Comparison of ENCODE assay signal across 28 cellular contexts in the genomic region with DNA sequence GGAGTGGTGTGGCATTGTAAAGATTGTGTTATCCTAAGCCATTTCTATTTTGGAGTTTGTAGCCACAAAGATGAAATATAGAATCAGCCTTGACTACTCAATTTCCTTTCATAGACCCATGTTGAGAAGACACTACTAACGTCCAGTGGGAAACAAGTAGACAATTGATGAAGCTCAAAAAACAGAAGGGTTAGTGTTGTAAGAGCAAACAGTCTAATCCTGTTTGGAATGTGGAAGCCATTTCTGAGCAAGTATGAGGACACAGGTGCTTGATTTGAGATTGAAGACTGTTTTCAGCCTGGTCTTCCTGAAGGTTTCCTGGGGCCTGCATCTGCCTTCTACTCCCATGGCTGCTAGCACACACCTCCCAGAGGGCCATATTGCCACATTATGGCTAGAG.
"Had no signal": no experiment of that assay in that cellular context is flagged by ENCODE, and none has a peak within 500 bp of the region (broad histone marks: within the 10 kb centered on the region; RNA-seq: fewer than 3 reads in every experiment).

No MANE protein-coding gene starts in this region.

- H3K4me1 ChIP-seq: breast epithelium had no signal

- DNase-seq: activated CD4-positive, alpha-beta T cell treated with anti-CD3 and anti-CD28 coated beads, Interleukin-2, amount 10 ng/mL, durations not matched to agents 7 days and 5 days; activated CD4-positive, CD25-positive, alpha-beta regulatory T cell treated with anti-CD3 and anti-CD28 coated beads, Interleukin-2, amount 50 U/mL, for 72 hours; activated CD8-positive, alpha-beta T cell treated with anti-CD3 and anti-CD28 coated beads for 36 hours; activated naive CD4-positive, alpha-beta T cell; activated naive CD8-positive, alpha-beta T cell treated with anti-CD3 and anti-CD28 coated beads, Interleukin-2, amount 10 ng/mL, durations not matched to agents 7 days and 5 days; activated T-cell treated with anti-CD3 and anti-CD28 coated beads, Interleukin-2, amount 50 U/mL, for 1 hour; amniotic stem cell; dorsolateral prefrontal cortex; hypothalamus; left colon; retina; stimulated activated CD4-positive, alpha-beta T cell treated with anti-CD3 and anti-CD28 coated beads, Interleukin-2, amount 100 ng/mL, for 48 hours; stimulated activated CD8-positive, alpha-beta memory T cell treated with anti-CD3 and anti-CD28 coated beads, Interleukin-4, amount 100 ng/mL, for 48 hours; stimulated activated naive CD4-positive, alpha-beta T cell had no signal

- ATAC-seq: activated CD8-positive, alpha-beta T cell treated with anti-CD3 and anti-CD28 coated beads for 36 hours; activated T-helper 17 cell treated with anti-CD3 and anti-CD28 coated beads, Interleukin-2, amount 50 U/mL, for 72 hours; gastroesophageal sphincter; left colon had no signal

- H3K36me3 ChIP-seq: breast epithelium had no signal

- H3K27ac ChIP-seq: breast epithelium, dorsolateral prefrontal cortex, epithelial cell of prostate, gastroesophageal sphincter, thoracic aorta, vagina, VCaP had no signal

- H3K9me3 ChIP-seq: breast epithelium, gastroesophageal sphincter, thoracic aorta, vagina had no signal

- FAIRE-seq: colon, keratinocyte had no signal

- H3K27me3 Mint-ChIP-seq: activated CD4-positive, alpha-beta T cell treated with anti-CD3 and anti-CD28 coated beads, Interleukin-2, amount 10 ng/mL, durations not matched to agents 7 days and 5 days; activated CD8-positive, alpha-beta T cell treated with anti-CD3 and anti-CD28 coated beads for 36 hours; activated naive CD8-positive, alpha-beta T cell treated with anti-CD3 and anti-CD28 coated beads, Interleukin-2, amount 10 ng/mL, durations not matched to agents 7 days and 5 days; activated T-helper 17 cell treated with anti-CD3 and anti-CD28 coated beads, Interleukin-2, amount 50 U/mL, for 72 hours; central memory CD8-positive, alpha-beta T cell; memory B cell; type B pancreatic cell had no signal

- H3K4me1 Mint-ChIP-seq: neural crest cell had no signal

- H3K9me3 Mint-ChIP-seq: activated naive CD8-positive, alpha-beta T cell treated with anti-CD3 and anti-CD28 coated beads, Interleukin-2, amount 10 ng/mL, durations not matched to agents 7 days and 5 days; activated T-helper 17 cell treated with anti-CD3 and anti-CD28 coated beads, Interleukin-2, amount 50 U/mL, for 72 hours; central memory CD8-positive, alpha-beta T cell; memory B cell; T-helper 2 cell treated with Interferon-gamma antibody and Interleukin-4, amounts not matched to agents 5 μg/mL and 100 μg/mL, for 36 hours had no signal

- H3K27me3 ChIP-seq: breast epithelium, dorsolateral prefrontal cortex, gastroesophageal sphincter, vagina had no signal

- H3K4me3 ChIP-seq: breast epithelium, dorsolateral prefrontal cortex, gastroesophageal sphincter, thoracic aorta, vagina had no signal

- H3K4me3 Mint-ChIP-seq: activated CD4-positive, alpha-beta T cell treated with anti-CD3 and anti-CD28 coated beads, Interleukin-2, amount 10 ng/mL, durations not matched to agents 7 days and 5 days; activated CD8-positive, alpha-beta T cell treated with anti-CD3 and anti-CD28 coated beads for 36 hours; activated naive CD8-positive, alpha-beta T cell treated with anti-CD3 and anti-CD28 coated beads, Interleukin-2, amount 10 ng/mL, durations not matched to agents 7 days and 5 days; activated T-helper 17 cell treated with anti-CD3 and anti-CD28 coated beads, Interleukin-2, amount 50 U/mL, for 72 hours; central memory CD8-positive, alpha-beta T cell; memory B cell; neural crest cell; T-helper 2 cell treated with Interferon-gamma antibody and Interleukin-4, amounts not matched to agents 5 μg/mL and 100 μg/mL, for 36 hours; type B pancreatic cell had no signal

- H3K27ac Mint-ChIP-seq: activated CD4-positive, alpha-beta T cell treated with anti-CD3 and anti-CD28 coated beads, Interleukin-2, amount 10 ng/mL, durations not matched to agents 7 days and 5 days; activated CD8-positive, alpha-beta T cell treated with anti-CD3 and anti-CD28 coated beads for 36 hours; activated naive CD8-positive, alpha-beta T cell treated with anti-CD3 and anti-CD28 coated beads, Interleukin-2, amount 10 ng/mL, durations not matched to agents 7 days and 5 days; activated T-helper 17 cell treated with anti-CD3 and anti-CD28 coated beads, Interleukin-2, amount 50 U/mL, for 72 hours; memory B cell; T-helper 2 cell treated with Interferon-gamma antibody and Interleukin-4, amounts not matched to agents 5 μg/mL and 100 μg/mL, for 36 hours; type B pancreatic cell had no signal
